Comparison of ENCODE assay signal across 8 cellular contexts in genomic region chr9:98045234-98046160, GRCh38. TPM values are rescaled to one million over a fixed set of nuclear protein-coding genes. Genes with fewer than 3 reads are reported as not detected.
DNase-seq lines count a peak whose midpoint lies in the region; ATAC-seq and TF ChIP-seq lines count a peak whose summit lies in the region.

No MANE protein-coding gene starts in this region.

- H3K9me3 Mint-ChIP-seq in activated CD8-positive, alpha-beta memory T cell treated with anti-CD3 and anti-CD28 coated beads, Interleukin-2, amount 10 ng/mL, durations not matched to agents 7 days and 5 days (ENCODE audit: low read depth), result peaks cover 3% of the 10 kb centered on the region
- no peaks in the 10 kb centered on the region for H3K9me3 Mint-ChIP-seq in central memory CD8-positive, alpha-beta T cell

- no peaks in the 10 kb centered on the region for H3K9me3 ChIP-seq in PC-9 (ENCODE audit: insufficient read depth, low read depth)

- H3K27ac ChIP-seq in PC-9, result peak overlapping the region; percentile 68

- H4K20me1 ChIP-seq in PC-9 (ENCODE audit: insufficient read depth), result 0 out of 2 replicates have a peak, but pooled peaks cover 4% of the 10 kb centered on the region

- H3K4me1 Mint-ChIP-seq in activated CD8-positive, alpha-beta memory T cell treated with anti-CD3 and anti-CD28 coated beads, Interleukin-2, amount 10 ng/mL, durations not matched to agents 7 days and 5 days, result peaks cover 39% of the 10 kb centered on the region
- H3K4me1 Mint-ChIP-seq in central memory CD8-positive, alpha-beta T cell, result peaks cover 18% of the 10 kb centered on the region

- ATAC-seq in activated CD8-positive, alpha-beta memory T cell treated with anti-CD3 and anti-CD28 coated beads, Interleukin-2, amount 10 ng/mL, durations not matched to agents 7 days and 5 days, result peak; percentile 96
- ATAC-seq in HG03060 (IDR thresholded peaks at IDR 0.05; ENCODE audit: low read depth, unreplicated experiment) (peak; percentile 80), HG02840 (IDR thresholded peaks at IDR 0.05; ENCODE audit: low FRiP score, unreplicated experiment) (no peak)
- peak; percentile 95 for ATAC-seq in central memory CD8-positive, alpha-beta T cell (replicated peaks; ENCODE audit: extremely low read depth, poor library complexity, severe bottlenecking)

- peak overlapping the region; percentile 90 for H3K4me2 ChIP-seq in PC-9

- H2AFZ ChIP-seq in PC-9, result peak overlapping the region; percentile 83

- H3K4me1 ChIP-seq in PC-9 (replicated peaks; ENCODE audit: insufficient read depth), result peaks cover 32% of the 10 kb centered on the region

- H3K27ac Mint-ChIP-seq in activated CD8-positive, alpha-beta memory T cell treated with anti-CD3 and anti-CD28 coated beads, Interleukin-2, amount 10 ng/mL, durations not matched to agents 7 days and 5 days, result peak overlapping the region; percentile 83
- H3K27ac Mint-ChIP-seq in central memory CD8-positive, alpha-beta T cell (ENCODE audit: low read depth), result peak overlapping the region; percentile 92

- peaks cover 59% of the 10 kb centered on the region for H3K79me2 ChIP-seq in PC-9 (ENCODE audit: low read depth)

- peak overlapping the region; percentile 83 for H3K4me3 Mint-ChIP-seq in activated CD8-positive, alpha-beta memory T cell treated with anti-CD3 and anti-CD28 coated beads, Interleukin-2, amount 10 ng/mL, durations not matched to agents 7 days and 5 days
- peak overlapping the region; percentile 61 for H3K4me3 Mint-ChIP-seq in central memory CD8-positive, alpha-beta T cell

- H3K36me3 Mint-ChIP-seq in activated CD8-positive, alpha-beta memory T cell treated with anti-CD3 and anti-CD28 coated beads, Interleukin-2, amount 10 ng/mL, durations not matched to agents 7 days and 5 days, result peaks cover 30% of the 10 kb centered on the region
- H3K36me3 Mint-ChIP-seq in central memory CD8-positive, alpha-beta T cell (ENCODE audit: insufficient read depth), result peaks cover 9% of the 10 kb centered on the region

- no peaks in the 10 kb centered on the region for H3K27me3 ChIP-seq in PC-9 (ENCODE audit: insufficient read depth, low read depth)

- H3K4me3 ChIP-seq in PC-9, result peak overlapping the region; percentile 73

- TSS peak; percentile 55 for BruUV-seq in PC-9 (replicated peaks; lab: Mats Ljungman, UMichigan)

- H3K27me3 Mint-ChIP-seq in activated CD8-positive, alpha-beta memory T cell treated with anti-CD3 and anti-CD28 coated beads, Interleukin-2, amount 10 ng/mL, durations not matched to agents 7 days and 5 days, result no peaks in the 10 kb centered on the region
- peaks cover 5% of the 10 kb centered on the region for H3K27me3 Mint-ChIP-seq in central memory CD8-positive, alpha-beta T cell

- peaks cover 28% of the 10 kb centered on the region; the same call in 1 of the 2 replicates for H3K36me3 ChIP-seq in PC-9 (ENCODE audit: low read depth)

- TF ChIP-seq CTCF in PC-9 (conservative IDR thresholded peaks at IDR 0.05), result peak; percentile 32; the same call in 1 of the 2 replicates

- H3F3A ChIP-seq in PC-9 (ENCODE audit: insufficient read depth, low read depth), result peaks cover 26% of the 10 kb centered on the region; the same call in 1 of the 2 replicates

- H3K9me2 ChIP-seq in PC-9 (ENCODE audit: insufficient read depth), result no peaks in the 10 kb centered on the region

- CTCF ChIA-PET in activated CD8-positive, alpha-beta memory T cell treated with anti-CD3 and anti-CD28 coated beads, Interleukin-2, amount 10 ng/mL, durations not matched to agents 7 days and 5 days (lab: Charles Lee), result interaction anchor here (0.7 to 3.5 kb wide), 9 partner anchors 9 to 211 kb away, joined by 3 to 25 read pairs (median 4); partner anchors contain the start of genes NANS and TRMO
- CTCF ChIA-PET in PC-9 (lab: Charles Lee), result no interaction called here

- DNase-seq in activated CD8-positive, alpha-beta memory T cell treated with anti-CD3 and anti-CD28 coated beads, Interleukin-2, amount 10 ng/mL, durations not matched to agents 7 days and 5 days, result peak; percentile 61
- DNase-seq in activated CD8-positive, alpha-beta memory T cell treated with anti-CD3 and anti-CD28 coated beads, Interleukin-2, amount 50 U/mL, for 48 hours, result no peak
- DNase-seq in PC-9 (peak in 1 of 2 experiments; percentile 84), cerebellar cortex (ENCODE audit: low spot score) (no peak)
- DNase-seq in central memory CD8-positive, alpha-beta T cell (ENCODE audit: low spot score in 2 of 2), result peak in 1 of 2 donors; percentile 44
- DNase-seq in stimulated activated naive CD4-positive, alpha-beta T cell treated with Interleukin-2 at 50 U/mL for 16 hours (lab: John Stamatoyannopoulos, UW), result peak; percentile 3

- intact Hi-C loops in PC-9 (cut with micrococcal nuclease; ENCODE audit: unreplicated experiment), result no loop called here

- POLR2A ChIA-PET in PC-9 (lab: Charles Lee; ENCODE audit: unreplicated experiment), result interaction anchor here (0.6 kb wide), 1 partner anchor 52 kb away, joined by 4 read pairs; no protein-coding TSS in a partner anchor

RNA-seq across cellular contexts. Expression of gene NANS, which starts 11.0 kb away (rescaled TPM):
- total RNA-seq in activated CD8-positive, alpha-beta memory T cell treated with anti-CD3 and anti-CD28 coated beads, Interleukin-2, amount 10 ng/mL, durations not matched to agents 7 days and 5 days, result 10 to 100 TPM; 35.5 to 47.8 TPM
- 74.6 and 84.9 TPM in 2 replicates for total RNA-seq in PC-9 (2021)

Comparison
In these comparisons a context has a peak if more than half of its experiments do, and no peak if none do; other contexts are left out.
1. DNase-seq: peak in activated CD8-positive, alpha-beta memory T cell treated with anti-CD3 and anti-CD28 coated beads, Interleukin-2, amount 10 ng/mL, durations not matched to agents 7 days and 5 days (single experiment) and stimulated activated naive CD4-positive, alpha-beta T cell treated with Interleukin-2 at 50 U/mL for 16 hours (single experiment); none in activated CD8-positive, alpha-beta memory T cell treated with anti-CD3 and anti-CD28 coated beads, Interleukin-2, amount 50 U/mL, for 48 hours (single experiment) and cerebellar cortex (single experiment).